Comparison of ENCODE assay signal across 8 cellular contexts in genomic region chr7:44638611-44639557, GRCh38. TPM values are rescaled to one million over a fixed set of nuclear protein-coding genes. Genes with fewer than 3 reads are reported as not detected.
DNase-seq lines count a peak whose midpoint lies in the region; ATAC-seq and TF ChIP-seq lines count a peak whose summit lies in the region.

No MANE protein-coding gene starts in this region.

- H3K9me3 ChIP-seq in CD8-positive, alpha-beta memory T cell (ENCODE audit: low read length) = no peaks in the 10 kb centered on the region
- no peaks in the 10 kb centered on the region for H3K9me3 ChIP-seq in SU-DHL-6 (ENCODE audit: insufficient read depth, low read length)

- POLR2A ChIA-PET in CD8-positive, alpha-beta memory T cell (lab: Charles Lee) = interaction anchor here (0.5 to 10.1 kb wide), 10 partner anchors 8 to 209 kb away, joined by 3 to 126 read pairs (median 5); partner anchors contain the start of genes H2AZ2, OGDH and TMED4

- ATAC-seq in GM19372 (IDR thresholded peaks at IDR 0.05; ENCODE audit: low read depth, unreplicated experiment) (peak; percentile 73), HG03469 (IDR thresholded peaks at IDR 0.05; ENCODE audit: unreplicated experiment) (peak; percentile 38)

- no peaks in the 10 kb centered on the region for H4K20me1 ChIP-seq in SU-DHL-6 (ENCODE audit: low read depth, low read length)

- H3K4me2 ChIP-seq in SU-DHL-6 (ENCODE audit: low read depth, low read length, poor library complexity, severe bottlenecking) = peak overlapping the region; percentile 2

- no peaks in the 10 kb centered on the region for H3F3A ChIP-seq in SU-DHL-6 (ENCODE audit: insufficient read depth)

- peaks cover 17% of the 10 kb centered on the region; the same call in 1 of the 2 replicates for H3K79me2 ChIP-seq in SU-DHL-6 (ENCODE audit: insufficient read depth, low read length)

- H2AFZ ChIP-seq in SU-DHL-6 (ENCODE audit: low read depth, low read length, severe bottlenecking) = no peak overlapping the region

- peaks cover 80% of the 10 kb centered on the region for H3K4me1 ChIP-seq in CD8-positive, alpha-beta memory T cell (ENCODE audit: insufficient read depth, low read length)

- no peaks in the 10 kb centered on the region for H3K36me3 ChIP-seq in CD8-positive, alpha-beta memory T cell (ENCODE audit: insufficient read depth, low read length)
- no peaks in the 10 kb centered on the region for H3K36me3 ChIP-seq in SU-DHL-6 (ENCODE audit: low read length)

- H3K36me3 Mint-ChIP-seq in CD8-positive, alpha-beta memory T cell = peaks cover 0 to 11% (median 4%) of the 10 kb centered on the region in 3 donors

- H3K9me3 Mint-ChIP-seq in CD8-positive, alpha-beta memory T cell = no peaks in the 10 kb centered on the region

- peak overlapping the region; percentile 94 to 100 (median 100) for H3K27ac Mint-ChIP-seq in CD8-positive, alpha-beta memory T cell

- TF ChIP-seq CTCF in SU-DHL-6 (IDR thresholded peaks at IDR 0.05; ENCODE audit: insufficient read depth, low read length, poor library complexity, severe bottlenecking) = no peak

- H3K27me3 Mint-ChIP-seq in CD8-positive, alpha-beta memory T cell = peaks cover 0 to 2% of the 10 kb centered on the region in 2 donors

- H3K27me3 ChIP-seq in CD8-positive, alpha-beta memory T cell (ENCODE audit: insufficient read depth, low read length, poor library complexity, severe bottlenecking) = no peaks in the 10 kb centered on the region
- H3K27me3 ChIP-seq in SU-DHL-6 (ENCODE audit: low read length) = no peaks in the 10 kb centered on the region

- peaks cover 80 to 90% (median 87%) of the 10 kb centered on the region in 3 donors for H3K4me1 Mint-ChIP-seq in CD8-positive, alpha-beta memory T cell

- peak overlapping the region; percentile 90 for H3K27ac ChIP-seq in CD8-positive, alpha-beta memory T cell (ENCODE audit: low read depth, low read length)
- peak overlapping the region; percentile 41 for H3K27ac ChIP-seq in SU-DHL-6 (ENCODE audit: low read depth, low read length)
- H3K27ac ChIP-seq in adipose tissue (ENCODE audit: low read depth, low read length) = peak overlapping the region; percentile 93

- 75 to 85% (median 83%) methylated on average over 5 of the region's 5 CpGs for WGBS in adipose tissue, 3 donors

- H3K4me3 ChIP-seq in CD8-positive, alpha-beta memory T cell (ENCODE audit: low read length) = peak overlapping the region; percentile 24
- H3K4me3 ChIP-seq in SU-DHL-6 (ENCODE audit: insufficient read depth, low read length, poor library complexity, severe bottlenecking) = no peak overlapping the region

- no peak overlapping the region for H3K9ac ChIP-seq in SU-DHL-6 (ENCODE audit: low read length)

- DNase-seq in CD8-positive, alpha-beta memory T cell = peak; percentile 46 to 91 (median 76)
- DNase-seq in iPS-NIHi7 (ENCODE audit: extremely low spot score) (peak; percentile 76), NCI-H526 treated with DMSO at 0.1 percent for 48 hours (lab: John Stamatoyannopoulos, UW) (no peak)
- peak; percentile 82 to 84 for DNase-seq in stimulated activated CD4-positive, alpha-beta T cell treated with anti-CD3 and anti-CD28 coated beads, Interleukin-2, amount 100 ng/mL, for 24 hours

- H3K4me3 Mint-ChIP-seq in CD8-positive, alpha-beta memory T cell = peak overlapping the region; percentile 51 to 94 (median 87)

- no peaks in the 10 kb centered on the region for H3K9me2 ChIP-seq in SU-DHL-6 (replicated peaks; ENCODE audit: insufficient read depth, low read length)

- CTCF ChIA-PET in CD8-positive, alpha-beta memory T cell (lab: Charles Lee) = interaction anchor here (1.0 to 3.2 kb wide), 8 partner anchors 8 to 209 kb away, joined by 3 to 26 read pairs (median 4); partner anchors contain the start of genes H2AZ2, OGDH and TMED4

RNA-seq across cellular contexts. Expression of gene OGDH, which starts 32.5 kb away (rescaled TPM):
- total RNA-seq in CD8-positive, alpha-beta memory T cell = 10 to 100 TPM; 92.8 to 93.8 TPM
- 58.3 TPM for polyA plus RNA-seq in CD8-positive, alpha-beta memory T cell
- 10 to 100 TPM; 22.7 to 71.7 (median 31.9) TPM for polyA plus RNA-seq in adipose tissue

RNA-seq across cellular contexts. Expression of gene TMED4, which starts 56.9 kb away (rescaled TPM):
- 10 to 100 TPM; 78.8 to 80.5 TPM for total RNA-seq in CD8-positive, alpha-beta memory T cell
- 84.3 TPM for polyA plus RNA-seq in CD8-positive, alpha-beta memory T cell
- 10 to 100 TPM; 21.6 to 43.0 (median 41.1) TPM for polyA plus RNA-seq in adipose tissue

Comparison
In these comparisons a context has a peak if more than half of its experiments do, and no peak if none do; other contexts are left out.
1. H3K27ac ChIP-seq: peak in every context shown above with its lines; median percentile 93 in adipose tissue; 90 in CD8-positive, alpha-beta memory T cell; 41 in SU-DHL-6.